In the genomic region with DNA sequence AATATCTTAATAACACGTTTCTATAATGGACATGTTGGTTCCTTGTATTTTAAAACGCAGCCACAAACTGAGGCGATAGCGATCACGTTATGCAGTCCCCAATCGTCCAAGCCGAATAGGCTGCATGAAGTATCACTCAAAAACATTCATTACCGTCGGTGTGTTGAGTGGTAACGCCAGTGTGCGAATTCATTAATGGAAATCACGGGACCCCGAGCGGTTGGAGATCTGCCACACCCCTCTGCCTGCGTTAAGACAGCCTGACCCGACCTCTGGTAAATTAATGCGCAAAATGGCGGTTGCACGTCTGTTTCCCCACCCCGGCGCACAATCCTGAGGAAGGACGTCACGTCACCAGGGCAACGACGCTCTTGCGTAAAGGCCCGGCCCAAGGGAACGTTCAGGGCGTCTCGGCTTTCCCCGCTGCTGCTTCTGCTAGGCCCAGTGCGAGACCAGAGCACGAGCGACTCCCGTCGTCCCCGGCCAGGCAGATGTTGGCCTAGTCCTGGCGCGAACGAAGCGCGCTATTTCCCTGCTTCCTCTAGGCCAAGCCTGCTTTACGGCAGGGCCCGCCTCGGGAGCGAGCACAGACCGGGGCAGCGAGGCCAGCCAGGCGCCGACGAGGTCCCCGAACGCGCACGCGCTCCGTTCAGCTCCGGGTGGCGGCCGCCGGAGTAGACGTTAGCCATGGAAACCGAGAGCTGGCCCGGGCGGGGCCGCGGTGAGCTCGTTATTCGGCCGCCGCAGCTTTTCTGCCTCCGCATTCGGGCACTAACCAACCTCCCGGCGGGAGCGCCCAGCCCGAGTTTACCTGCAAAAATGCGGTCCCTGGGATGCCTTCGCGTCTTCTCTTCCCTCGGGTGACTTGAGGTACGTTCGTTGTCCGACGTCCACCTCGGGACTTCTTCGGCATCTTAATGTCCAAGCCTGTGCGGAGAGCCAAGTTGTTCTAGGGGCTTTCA, we compare ENCODE assay signal across 8 cellular contexts.
DNase-seq lines count a peak whose midpoint lies in the region; ATAC-seq and TF ChIP-seq lines count a peak whose summit lies in the region.

A gene (plus strand): TSS at position 374 of the 962 bp plus-strand sequence. CDS start 15,716 bp downstream, outside the sequence.

- H3K27ac Mint-ChIP-seq in central memory CD8-positive, alpha-beta T cell (ENCODE audit: low read depth), result peak within 1 kb of the TSS; percentile 89

- peak within 1 kb of the TSS; percentile 84 for H3K4me3 Mint-ChIP-seq in central memory CD8-positive, alpha-beta T cell

- peak; percentile 97 for TF ChIP-seq POLR2A in GM18951 (IDR thresholded peaks at IDR 0.05; ENCODE audit: extremely low read depth, insufficient read depth, insufficient read length)

- H3K36me3 Mint-ChIP-seq in central memory CD8-positive, alpha-beta T cell (ENCODE audit: insufficient read depth), result peaks cover 16% of the 10 kb centered on the region

- in situ Hi-C loops in GM18951 (cut with MboI; ENCODE audit: low sequenced_read_pairs, unreplicated experiment), result no loop called here

- peak; percentile 94 for ATAC-seq in HG03196 (IDR thresholded peaks at IDR 0.05; ENCODE audit: unreplicated experiment)
- peak; percentile 93 for ATAC-seq in central memory CD8-positive, alpha-beta T cell (replicated peaks; ENCODE audit: extremely low read depth, poor library complexity, severe bottlenecking)

- no peaks in the 10 kb centered on the region for H3K27me3 Mint-ChIP-seq in central memory CD8-positive, alpha-beta T cell

- H3K4me1 Mint-ChIP-seq in central memory CD8-positive, alpha-beta T cell, result peaks cover 35% of the 10 kb centered on the region

- no peaks in the 10 kb centered on the region for H3K9me3 Mint-ChIP-seq in central memory CD8-positive, alpha-beta T cell

- peak; percentile 95 for DNase-seq in AG08395 (ENCODE audit: low spot score)
- DNase-seq in NCI-H446 (lab: John Stamatoyannopoulos, UW), result peak; percentile 98 to 99
- peak; percentile 88 for DNase-seq in activated CD4-positive, CD25-positive, alpha-beta regulatory T cell treated with anti-CD3 and anti-CD28 coated beads, Interleukin-2, amount 50 U/mL, for 16 hours (ENCODE audit: low read depth, low spot score)
- DNase-seq in central memory CD8-positive, alpha-beta T cell (ENCODE audit: low spot score in 2 of 2), result peak; percentile 87 to 91
- DNase-seq in iris pigment epithelial cell (ENCODE audit: low read depth), result peak; percentile 99
- peak; percentile 86 to 90 for DNase-seq in stimulated activated CD4-positive, alpha-beta T cell treated with anti-CD3 and anti-CD28 coated beads, Interleukin-12 subunit alpha, Interleukin-12 subunit beta, amount 100 ng/mL, for 24 hours (ENCODE audit: low read depth in 2 of 2)

Comparison
In these comparisons a context has a peak if more than half of its experiments do, and no peak if none do; other contexts are left out.
1. Peak in every context shown above with its lines: DNase-seq and ATAC-seq.